In the genomic region with DNA sequence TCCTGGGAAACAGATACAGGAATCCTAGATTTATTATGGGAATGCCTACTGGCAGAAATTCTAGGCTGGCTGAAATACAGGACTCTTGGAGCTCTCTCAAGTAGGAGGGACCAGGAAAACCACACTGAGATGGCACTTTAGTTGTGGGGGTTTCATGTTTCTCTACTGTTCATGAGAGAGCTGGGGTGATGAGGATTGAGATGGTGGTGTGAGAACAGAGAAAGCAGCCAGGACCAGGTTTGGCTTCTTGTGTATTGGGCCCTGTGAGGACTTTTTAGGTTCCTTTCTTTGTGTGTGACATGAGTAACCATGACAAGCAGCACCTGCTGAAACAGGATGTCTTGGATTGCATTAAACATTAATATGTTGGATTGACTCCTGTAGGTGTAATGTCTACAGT, we compare ENCODE assay signal across 12 cellular contexts. TPM values are rescaled to one million over a fixed set of nuclear protein-coding genes. Genes with fewer than 3 reads are reported as not detected.
DNase-seq lines count a peak whose midpoint lies in the region; ATAC-seq and TF ChIP-seq lines count a peak whose summit lies in the region.
"Had no signal": no experiment of that assay in that cellular context is flagged by ENCODE, and none has a peak within 500 bp of the region (broad histone marks: within the 10 kb centered on the region; RNA-seq: fewer than 3 reads in every experiment).

No MANE protein-coding gene starts in this region.

- DNase-seq in ELR (ENCODE audit: low read depth) (peak; percentile 34), MM.1S (peak; percentile 52), dedifferentiated amniotic fluid mesenchymal stem cell (ENCODE audit: extremely low spot score) (peak; percentile 38), NCI-H526 treated with DMSO at 0.1 percent for 48 hours (lab: John Stamatoyannopoulos, UW) (no peak), mesenteric fat pad (ENCODE audit: low spot score) (no peak)
- DNase-seq: stimulated activated CD4-positive, alpha-beta T cell treated with anti-CD3 and anti-CD28 coated beads, Interleukin-12 subunit alpha, Interleukin-12 subunit beta, amount 100 ng/mL, for 4 hours; thyroid gland had no signal

- H3K36me3 ChIP-seq in MM.1S (replicated peaks; ENCODE audit: insufficient read depth, low read length) (no peaks in the 10 kb centered on the region), neutrophil (no peaks in the 10 kb centered on the region)
- H3K36me3 ChIP-seq: thyroid gland had no signal

- no peaks in the 10 kb centered on the region for H3K27me3 Mint-ChIP-seq in stimulated activated memory B cell treated with anti-CD40 and anti-IgM and Interleukin-4, amounts not matched to agents 10 μg/mL and 1 μg/mL and 100 μg/mL, for 72 hours
- H3K27me3 Mint-ChIP-seq: central memory CD8-positive, alpha-beta T cell; IgD-negative memory B cell had no signal

- H3K27ac Mint-ChIP-seq in stimulated activated memory B cell treated with anti-CD40 and anti-IgM and Interleukin-4, amounts not matched to agents 10 μg/mL and 1 μg/mL and 100 μg/mL, for 72 hours: no peak overlapping the region

- H3K4me1 ChIP-seq in MM.1S (ENCODE audit: low read length): peaks cover 50% of the 10 kb centered on the region
- H3K4me1 ChIP-seq in neutrophil (ENCODE audit: control insufficient read depth in 1 of 2, insufficient read depth in 1 of 2, low read depth in 1 of 2, low read length in 1 of 2): peaks cover 74 to 77% of the 10 kb centered on the region in 2 experiments

- peaks cover 21% of the 10 kb centered on the region for H3K36me3 Mint-ChIP-seq in stimulated activated memory B cell treated with anti-CD40 and anti-IgM and Interleukin-4, amounts not matched to agents 10 μg/mL and 1 μg/mL and 100 μg/mL, for 72 hours

- no peaks in the 10 kb centered on the region for H3K4me1 Mint-ChIP-seq in stimulated activated memory B cell treated with anti-CD40 and anti-IgM and Interleukin-4, amounts not matched to agents 10 μg/mL and 1 μg/mL and 100 μg/mL, for 72 hours

- no peak overlapping the region for H3K4me3 Mint-ChIP-seq in stimulated activated memory B cell treated with anti-CD40 and anti-IgM and Interleukin-4, amounts not matched to agents 10 μg/mL and 1 μg/mL and 100 μg/mL, for 72 hours
- H3K4me3 Mint-ChIP-seq: central memory CD8-positive, alpha-beta T cell had no signal

- peaks cover 56% of the 10 kb centered on the region for H3F3A ChIP-seq in MM.1S (ENCODE audit: insufficient read depth, low read length)

- no peaks in the 10 kb centered on the region for H4K20me1 ChIP-seq in MM.1S (ENCODE audit: insufficient read depth, low read length)

- peaks cover 89% of the 10 kb centered on the region for H3K79me2 ChIP-seq in MM.1S (ENCODE audit: low read length)

- no peaks in the 10 kb centered on the region for H3K9me2 ChIP-seq in MM.1S (replicated peaks; ENCODE audit: insufficient read depth, low read length)

- H3K4me2 ChIP-seq in MM.1S (ENCODE audit: low read depth, low read length): peak overlapping the region; percentile 85

- H2AFZ ChIP-seq in MM.1S (ENCODE audit: low read length): no peak overlapping the region

- no peaks in the 10 kb centered on the region for H3K27me3 ChIP-seq in MM.1S (replicated peaks; ENCODE audit: insufficient read depth, low read length)
- H3K27me3 ChIP-seq in neutrophil: no peaks in the 10 kb centered on the region
- H3K27me3 ChIP-seq: thyroid gland had no signal

- H3K9me3 Mint-ChIP-seq in stimulated activated memory B cell treated with anti-CD40 and anti-IgM and Interleukin-4, amounts not matched to agents 10 μg/mL and 1 μg/mL and 100 μg/mL, for 72 hours: no peaks in the 10 kb centered on the region
- H3K9me3 Mint-ChIP-seq: central memory CD8-positive, alpha-beta T cell; IgD-negative memory B cell had no signal

- H3K9me3 ChIP-seq in MM.1S (replicated peaks; ENCODE audit: insufficient read depth, low read length) (no peaks in the 10 kb centered on the region), neutrophil (no peaks in the 10 kb centered on the region)
- H3K9me3 ChIP-seq: thyroid gland had no signal

- peak overlapping the region; percentile 84 for H3K27ac ChIP-seq in MM.1S (ENCODE audit: low read length)
- H3K27ac ChIP-seq in neutrophil: peak overlapping the region; percentile 96

- TF ChIP-seq CTCF in MM.1S (IDR thresholded peaks at IDR 0.05; ENCODE audit: low read length): no peak
- no peak for TF ChIP-seq CTCF in neutrophil (IDR thresholded peaks at IDR 0.05)

- H3K4me3 ChIP-seq in MM.1S (ENCODE audit: low read length) (peak overlapping the region; percentile 70), neutrophil (ENCODE audit: low read depth in 1 of 2, low read length in 1 of 2) (peak overlapping the region in 1 of 2 experiments; percentile 1)
- H3K4me3 ChIP-seq: thyroid gland had no signal

- ATAC-seq in GM21786 (IDR thresholded peaks at IDR 0.05; ENCODE audit: unreplicated experiment): no peak
- no peak for ATAC-seq in stimulated activated memory B cell treated with anti-CD40 and anti-IgM and Interleukin-4, amounts not matched to agents 10 μg/mL and 1 μg/mL and 100 μg/mL, for 72 hours

- peak overlapping the region; percentile 91 for H3K9ac ChIP-seq in MM.1S (ENCODE audit: low read length)

RNA-seq across cellular contexts. Expression of a gene that starts 4.9 kb away (rescaled TPM):
- total RNA-seq in mesenteric fat pad: 64.2 TPM

Comparison
In these comparisons a context has a peak if more than half of its experiments do, and no peak if none do; other contexts are left out.
1. DNase-seq: peak in ELR (single experiment), MM.1S (single experiment) and dedifferentiated amniotic fluid mesenchymal stem cell (single experiment); none in NCI-H526 treated with DMSO at 0.1 percent for 48 hours (single experiment) and mesenteric fat pad (single experiment).